ENCODE assay signal across 13 cellular contexts in the genomic region with DNA sequence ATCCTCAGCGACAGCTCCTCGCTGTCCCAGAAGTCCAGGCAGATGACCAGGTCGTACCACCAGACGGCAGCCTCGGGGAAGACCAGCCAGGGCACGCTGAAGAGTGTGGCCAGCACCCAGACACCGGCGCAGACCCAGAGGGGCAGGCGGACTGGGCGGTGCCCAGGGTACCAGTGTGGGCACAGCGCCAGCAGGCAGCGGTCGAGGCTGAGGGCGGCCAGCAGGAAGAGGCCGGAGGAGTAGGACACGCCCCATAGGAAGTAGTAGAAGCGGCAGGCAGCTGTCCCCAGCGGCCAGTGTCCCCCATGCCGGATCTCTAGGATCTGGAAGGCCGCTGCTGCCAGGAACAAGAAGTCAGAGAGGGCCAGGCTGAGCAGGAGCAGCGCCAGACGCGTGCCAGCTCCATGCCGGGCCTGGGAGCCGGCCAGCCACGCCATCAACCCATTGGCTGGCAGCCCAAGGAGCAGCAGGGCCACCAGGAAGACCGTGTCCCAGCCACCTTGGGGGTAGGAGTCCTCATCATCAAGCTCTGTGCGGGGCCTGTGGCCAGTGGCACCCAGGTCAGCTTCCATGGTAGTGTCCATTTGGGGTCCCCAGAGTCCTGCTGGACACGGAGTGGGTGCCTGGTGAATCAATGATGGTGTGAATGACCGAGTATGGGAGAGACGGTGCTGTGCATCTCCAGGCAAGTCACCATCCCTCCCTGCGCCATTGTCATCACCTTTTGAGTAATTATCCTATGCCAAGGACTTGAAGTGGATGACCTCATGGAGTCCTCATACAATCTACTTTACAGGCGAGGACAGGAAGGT. TPM values are rescaled to one million over a fixed set of nuclear protein-coding genes. Genes with fewer than 3 reads are reported as not detected.
DNase-seq lines count a peak whose midpoint lies in the region; ATAC-seq and TF ChIP-seq lines count a peak whose summit lies in the region.
"Had no signal": no experiment of that assay in that cellular context is flagged by ENCODE, and none has a peak within 500 bp of the region (broad histone marks: within the 10 kb centered on the region; RNA-seq: fewer than 3 reads in every experiment).

A gene with protein sequence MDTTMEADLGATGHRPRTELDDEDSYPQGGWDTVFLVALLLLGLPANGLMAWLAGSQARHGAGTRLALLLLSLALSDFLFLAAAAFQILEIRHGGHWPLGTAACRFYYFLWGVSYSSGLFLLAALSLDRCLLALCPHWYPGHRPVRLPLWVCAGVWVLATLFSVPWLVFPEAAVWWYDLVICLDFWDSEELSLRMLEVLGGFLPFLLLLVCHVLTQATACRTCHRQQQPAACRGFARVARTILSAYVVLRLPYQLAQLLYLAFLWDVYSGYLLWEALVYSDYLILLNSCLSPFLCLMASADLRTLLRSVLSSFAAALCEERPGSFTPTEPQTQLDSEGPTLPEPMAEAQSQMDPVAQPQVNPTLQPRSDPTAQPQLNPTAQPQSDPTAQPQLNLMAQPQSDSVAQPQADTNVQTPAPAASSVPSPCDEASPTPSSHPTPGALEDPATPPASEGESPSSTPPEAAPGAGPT (minus strand): TSS at position 589 of the 812 bp plus-strand sequence. CDS start 5 bp downstream, at position 584.

- no peak within 1 kb of the TSS for H3K4me3 Mint-ChIP-seq in nephron progenitor cell
- H3K4me3 Mint-ChIP-seq: CD4-positive, CD25-positive, alpha-beta regulatory T cell; T-helper 1 cell treated with Interleukin-12 subunit alpha and Interleukin-12 subunit beta and Interleukin-4 antibody, amounts not matched to agents 30 μg/mL and 1 μg/mL, for 36 hours had no signal

- TF ChIP-seq CTCF in coronary artery (IDR thresholded peaks at IDR 0.05) (no peak), nephron progenitor cell (IDR thresholded peaks at IDR 0.05) (no peak), GM13977 (IDR thresholded peaks at IDR 0.05; ENCODE audit: extremely low read depth, insufficient read depth, missing control alignments) (no peak)

- DNase-seq in Caki2 (ENCODE audit: low read depth) (peak; percentile 54), NCI-H2196 (lab: John Stamatoyannopoulos, UW; ENCODE audit: unreplicated experiment) (peak; percentile 59), coronary artery (ENCODE audit: low spot score) (no peak), nephron progenitor cell (no peak), ACHN (no peak), 8988T (no peak), GM13977 (ENCODE audit: low spot score) (no peak)
- DNase-seq: CD4-positive, CD25-positive, alpha-beta regulatory T cell had no signal

- H3K4me1 Mint-ChIP-seq in nephron progenitor cell, result peaks cover 42% of the 10 kb centered on the region

- no peak for ATAC-seq in HG02884 (IDR thresholded peaks at IDR 0.05; ENCODE audit: unreplicated experiment)

- H3K9me3 Mint-ChIP-seq in nephron progenitor cell, result no peaks in the 10 kb centered on the region
- H3K9me3 Mint-ChIP-seq: CD4-positive, CD25-positive, alpha-beta regulatory T cell; T-helper 1 cell treated with Interleukin-12 subunit alpha and Interleukin-12 subunit beta and Interleukin-4 antibody, amounts not matched to agents 30 μg/mL and 1 μg/mL, for 36 hours had no signal

- no peaks in the 10 kb centered on the region for H3K27me3 Mint-ChIP-seq in nephron progenitor cell (ENCODE audit: low read depth, poor library complexity)
- H3K27me3 Mint-ChIP-seq: CD4-positive, CD25-positive, alpha-beta regulatory T cell had no signal

- in situ Hi-C loops in Caki2 (cut with HindIII; ENCODE audit: low pct_unique_long_range_greater_than_20kb, low sequenced_read_pairs) (no loop called here), ACHN (cut with HindIII; ENCODE audit: low pct_ligation_motif_present, low pct_unique_long_range_greater_than_20kb, low sequenced_read_pairs) (no loop called here), GM13977 (cut with MboI; ENCODE audit: low pct_unique_long_range_greater_than_20kb, low sequenced_read_pairs, unreplicated experiment) (no loop called here)

- H3K36me3 Mint-ChIP-seq in nephron progenitor cell (ENCODE audit: low read depth), result no peaks in the 10 kb centered on the region
- H3K36me3 Mint-ChIP-seq: CD4-positive, CD25-positive, alpha-beta regulatory T cell had no signal

- peak within 1 kb of the TSS in 1 of 2 donors; percentile 65 for H3K27ac ChIP-seq in coronary artery
- H3K27ac ChIP-seq: neutrophil had no signal

- peak within 1 kb of the TSS; percentile 44 for H3K4me3 ChIP-seq in coronary artery

- peak within 1 kb of the TSS; percentile 66 for H3K27ac Mint-ChIP-seq in nephron progenitor cell
- H3K27ac Mint-ChIP-seq: CD4-positive, CD25-positive, alpha-beta regulatory T cell; T-helper 1 cell treated with Interleukin-12 subunit alpha and Interleukin-12 subunit beta and Interleukin-4 antibody, amounts not matched to agents 30 μg/mL and 1 μg/mL, for 36 hours had no signal

RNA-seq across cellular contexts. Expression of the gene that starts here (rescaled TPM):
- not detected in 2 replicates for total RNA-seq in Caki2 (2014; rRNA removed; shearing (Covaris generic); ENCODE audit: low replicate concordance)
- total RNA-seq: CD4-positive, CD25-positive, alpha-beta regulatory T cell; epithelial cell of proximal tubule; temporal lobe had no signal

Comparison
In these comparisons a context has a peak if more than half of its experiments do, and no peak if none do; other contexts are left out.
1. Peak in DNase-seq in Caki2; RNA of the gene not detected or under 1 TPM.